In genomic region chr2:188623995-188624643, GRCh38 we compare ENCODE assay signal across 13 cellular contexts.
A peak's percentile ranks its signal among the peaks of the same experiment; 100 is the strongest.
DNase-seq lines count a peak whose midpoint lies in the region; ATAC-seq and TF ChIP-seq lines count a peak whose summit lies in the region.
"Had no signal": no experiment of that assay in that cellular context is flagged by ENCODE, and none has a peak within 500 bp of the region (broad histone marks: within the 10 kb centered on the region; RNA-seq: fewer than 3 reads in every experiment).

No MANE protein-coding gene starts in this region.

- H3F3A ChIP-seq in SK-N-SH (replicated peaks; ENCODE audit: insufficient read depth), result no peaks in the 10 kb centered on the region

- peaks cover 1% of the 10 kb centered on the region for H3K9me3 Mint-ChIP-seq in type B pancreatic cell

- 0 out of 2 replicates have a peak, but pooled peaks have one; percentile 10 for TF ChIP-seq RAD21 in SK-N-SH (IDR thresholded peaks at IDR 0.05; ENCODE audit: low read length)

- no peaks in the 10 kb centered on the region for H3K36me3 ChIP-seq in SK-N-SH (replicated peaks in 1 of 2; ENCODE audit: control insufficient read depth in 1 of 2, insufficient read depth in 2 of 2, low read length in 1 of 2)
- H3K36me3 ChIP-seq: stomach had no signal

- no peaks in the 10 kb centered on the region for H4K20me1 ChIP-seq in SK-N-SH (ENCODE audit: insufficient read depth)

- no peak overlapping the region for H3K9ac ChIP-seq in SK-N-SH

- DNase-seq in NCI-H2107 treated with DMSO at 0.1 percent for 48 hours (lab: John Stamatoyannopoulos, UW; ENCODE audit: unreplicated experiment) (peak; percentile 46), NCI-H2107 (lab: John Stamatoyannopoulos, UW) (no peak), SK-N-SH (no peak), glomerular visceral epithelial cell (ENCODE audit: extremely low spot score) (peak; percentile 21), type B pancreatic cell (ENCODE audit: extremely low spot score, unreplicated experiment) (no peak), substantia nigra (lab: John Stamatoyannopoulos, UW) (no peak), NCI-H345 treated with DMSO at 0.1 percent for 48 hours (lab: John Stamatoyannopoulos, UW; ENCODE audit: unreplicated experiment) (no peak)
- DNase-seq: body of pancreas; left cardiac atrium; NCI-H2081; stimulated activated CD4-positive, alpha-beta T cell treated with anti-CD3 and anti-CD28 coated beads, Interleukin-4, amount 100 ng/mL, for 24 hours; stomach had no signal

- CTCF ChIA-PET in SK-N-SH (lab: Yijun Ruan, JAX), result no interaction called here

- H3K4me1 ChIP-seq in SK-N-SH (ENCODE audit: control insufficient read depth in 1 of 2, insufficient read depth in 2 of 2, low read depth in 1 of 2, low read length in 1 of 2), result no peaks in the 10 kb centered on the region; a peak in 1 of 4 replicates

- H3K4me2 ChIP-seq in SK-N-SH, result no peak overlapping the region

- no peak for TF ChIP-seq POLR2A in GM18505 (IDR thresholded peaks at IDR 0.05; ENCODE audit: borderline replicate concordance, extremely low read depth, insufficient read depth, insufficient read length)

- H3K4me3 ChIP-seq in SK-N-SH (ENCODE audit: low read depth in 2 of 2, low read length in 1 of 2), result no peak overlapping the region
- H3K4me3 ChIP-seq: body of pancreas, stomach had no signal

- POLR2A ChIA-PET in SK-N-SH (lab: Yijun Ruan, JAX), result no interaction called here

- TF ChIP-seq CTCF in SK-N-SH (IDR thresholded peaks at IDR 0.05), result no peak
- TF ChIP-seq CTCF in type B pancreatic cell (conservative IDR thresholded peaks at IDR 0.05), result no peak

- no peak overlapping the region for H3K4me3 Mint-ChIP-seq in type B pancreatic cell

- no peaks in the 10 kb centered on the region for H3K79me2 ChIP-seq in SK-N-SH (ENCODE audit: insufficient read depth)

- no peaks in the 10 kb centered on the region for H3K27me3 ChIP-seq in SK-N-SH (ENCODE audit: insufficient read depth)
- H3K27me3 ChIP-seq: body of pancreas, stomach had no signal

- H3K27ac ChIP-seq in SK-N-SH (ENCODE audit: low read depth in 2 of 2, low read length in 1 of 2), result peak overlapping the region; percentile 2 to 72; a peak in 3 of 4 replicates
- H3K27ac ChIP-seq in substantia nigra (ENCODE audit: low read depth, low read length, poor library complexity, severe bottlenecking), result no peak overlapping the region
- H3K27ac ChIP-seq: body of pancreas, stomach had no signal

- H3K36me3 Mint-ChIP-seq in type B pancreatic cell, result peaks cover 9% of the 10 kb centered on the region

- H3K9me2 ChIP-seq in SK-N-SH, result no peaks in the 10 kb centered on the region

- H2AFZ ChIP-seq in SK-N-SH (ENCODE audit: low read depth), result peak overlapping the region; percentile 60; the same call in 1 of the 2 replicates

- peak overlapping the region; percentile 54 for H3K27ac Mint-ChIP-seq in type B pancreatic cell

- peaks cover 23% of the 10 kb centered on the region for H3K4me1 Mint-ChIP-seq in type B pancreatic cell (ENCODE audit: unreplicated experiment)

- TF ChIP-seq EP300 in SK-N-SH (IDR thresholded peaks at IDR 0.05; ENCODE audit: borderline replicate concordance in 1 of 2, low read depth in 1 of 2, low read length in 1 of 2), result peak in 1 of 2 experiments; percentile 12; a peak in 1 of 4 replicates

- ATAC-seq in GM18505 (IDR thresholded peaks at IDR 0.05; ENCODE audit: unreplicated experiment), result no peak
- ATAC-seq: body of pancreas had no signal

- H3K27me3 Mint-ChIP-seq in type B pancreatic cell, result no peaks in the 10 kb centered on the region

- 52% methylated on average over 4 of the region's 4 CpGs for WGBS in SK-N-SH (ENCODE audit: low lambda C conversion rate)

- H3K9me3 ChIP-seq in SK-N-SH, result no peaks in the 10 kb centered on the region
- H3K9me3 ChIP-seq: body of pancreas had no signal

TF ChIP-seq in SK-N-SH, 30 proteins besides CTCF, POLR2A, EP300 and RAD21 (continues in another document):
- no peak for TF ChIP-seq SIN3A (IDR thresholded peaks at IDR 0.05; ENCODE audit: borderline replicate concordance, low read depth, low read length)
- TF ChIP-seq FOSL2 (IDR thresholded peaks at IDR 0.05; ENCODE audit: borderline replicate concordance, low read depth), result no peak
- TF ChIP-seq GATA2 (CRISPR knock-in tag; IDR thresholded peaks at IDR 0.05), result no peak
- TF ChIP-seq FOXJ3 (CRISPR knock-in tag; IDR thresholded peaks at IDR 0.05), result no peak
- TF ChIP-seq CHD2 (IDR thresholded peaks at IDR 0.05; ENCODE audit: low read length, partially characterized antibody), result no peak
- TF ChIP-seq REST (IDR thresholded peaks at IDR 0.05; ENCODE audit: low read depth, low read length), result no peak
- TF ChIP-seq TAF1 (IDR thresholded peaks at IDR 0.05; ENCODE audit: borderline replicate concordance, low read depth, low read length), result no peak
- no peak for TF ChIP-seq NFIC (IDR thresholded peaks at IDR 0.05; ENCODE audit: borderline replicate concordance)
- 0 out of 2 replicates have a peak, but pooled peaks have one; percentile 10 for TF ChIP-seq JUND (IDR thresholded peaks at IDR 0.05)
- no peak for TF ChIP-seq ZBTB33 (IDR thresholded peaks at IDR 0.05; ENCODE audit: borderline replicate concordance, low read depth)
- TF ChIP-seq MEF2A (IDR thresholded peaks at IDR 0.05; ENCODE audit: borderline replicate concordance, low read depth), result no peak
- TF ChIP-seq TEAD4 (IDR thresholded peaks at IDR 0.05; ENCODE audit: borderline replicate concordance, insufficient read depth), result no peak
- no peak for TF ChIP-seq MXI1 (IDR thresholded peaks at IDR 0.05; ENCODE audit: low read depth, low read length)
- no peak for TF ChIP-seq MAX (IDR thresholded peaks at IDR 0.05; ENCODE audit: low read depth)
- TF ChIP-seq PBX3 (IDR thresholded peaks at IDR 0.05), result peak; percentile 68
- TF ChIP-seq FOXM1 (IDR thresholded peaks at IDR 0.05; ENCODE audit: low read depth), result no peak
- no peak for TF ChIP-seq GABPA (IDR thresholded peaks at IDR 0.05; ENCODE audit: low read depth)
- no peak for TF ChIP-seq YY1 (IDR thresholded peaks at IDR 0.05; ENCODE audit: low read depth)
- TF ChIP-seq TCF12 (IDR thresholded peaks at IDR 0.05), result peak; percentile 89
- TF ChIP-seq ELF1 (IDR thresholded peaks at IDR 0.05), result no peak
- TF ChIP-seq USF1 (IDR thresholded peaks at IDR 0.05; ENCODE audit: borderline replicate concordance, low read depth), result no peak

Comparison
In these comparisons a context has a peak if more than half of its experiments do, and no peak if none do; other contexts are left out.
1. DNase-seq: peak in NCI-H2107 treated with DMSO at 0.1 percent for 48 hours (single experiment) and glomerular visceral epithelial cell (single experiment); none in NCI-H2107 (single experiment), SK-N-SH (single experiment), type B pancreatic cell (single experiment), substantia nigra (0 of 49) and NCI-H345 treated with DMSO at 0.1 percent for 48 hours (single experiment).